22 cellular contexts compared by ENCODE assay signal in genomic region chr14:95289323-95290010, GRCh38.
"Had no signal": no experiment of that assay in that cellular context is flagged by ENCODE, and none has a peak within 500 bp of the region (broad histone marks: within the 10 kb centered on the region; RNA-seq: fewer than 3 reads in every experiment).

No MANE protein-coding gene starts in this region.

- H3K27ac Mint-ChIP-seq: activated naive CD8-positive, alpha-beta T cell treated with anti-CD3 and anti-CD28 coated beads, Interleukin-2, amount 10 ng/mL, durations not matched to agents 7 days and 5 days; T-helper 1 cell treated with Interleukin-12 subunit alpha and Interleukin-12 subunit beta and Interleukin-4 antibody, amounts not matched to agents 30 μg/mL and 1 μg/mL, for 36 hours had no signal

- FAIRE-seq: bronchial epithelial cell had no signal

- H3K4me2 ChIP-seq: KMS-11 had no signal

- H3K9me3 ChIP-seq: adrenal gland, MG63, Peyer's patch had no signal

- H3K27ac ChIP-seq: adrenal gland, KMS-11, Peyer's patch, RWPE1 had no signal

- H3K4me3 Mint-ChIP-seq: activated naive CD8-positive, alpha-beta T cell treated with anti-CD3 and anti-CD28 coated beads, Interleukin-2, amount 10 ng/mL, durations not matched to agents 7 days and 5 days; T-helper 1 cell treated with Interleukin-12 subunit alpha and Interleukin-12 subunit beta and Interleukin-4 antibody, amounts not matched to agents 30 μg/mL and 1 μg/mL, for 36 hours had no signal

- DNase-seq: activated CD4-positive, alpha-beta T cell treated with anti-CD3 and anti-CD28 coated beads for 48 hours; activated CD4-positive, alpha-beta T cell treated with anti-CD3 and anti-CD28 coated beads, Interleukin-2, amount 50 U/mL, for 4 hours; activated CD4-positive, CD25-positive, alpha-beta regulatory T cell treated with anti-CD3 and anti-CD28 coated beads, Interleukin-2, amount 50 U/mL, for 72 hours; activated naive CD4-positive, alpha-beta T cell treated with anti-CD3 and anti-CD28 coated beads, Interleukin-2, amount 50 U/mL, for 16 hours; activated naive CD8-positive, alpha-beta T cell treated with anti-CD3 and anti-CD28 coated beads, Interleukin-2, amount 10 ng/mL, durations not matched to agents 7 days and 5 days; activated T-cell treated with anti-CD3 and anti-CD28 coated beads, Interleukin-2, amount 50 U/mL, for 1 hour; anterior cingulate cortex; central memory CD4-positive, alpha-beta T cell; MG63; MV-4-11; NCI-H1092 treated with DMSO at 0.1 percent for 48 hours; NCI-H1417 treated with DMSO at 0.1 percent for 48 hours; NCI-H187; NCI-H2081; NCI-H510A treated with DMSO at 0.1 percent for 48 hours; Peyer's patch; SHP77 treated with DMSO at 0.1 percent for 48 hours had no signal

- H3K4me3 ChIP-seq: adrenal gland, MG63, Peyer's patch had no signal

- H3K9me3 Mint-ChIP-seq: activated naive CD8-positive, alpha-beta T cell treated with anti-CD3 and anti-CD28 coated beads, Interleukin-2, amount 10 ng/mL, durations not matched to agents 7 days and 5 days had no signal
